In genomic region chr7:157138101-157138423, GRCh38 we compare ENCODE assay signal across 8 cellular contexts. TPM values are rescaled to one million over a fixed set of nuclear protein-coding genes. Genes with fewer than 3 reads are reported as not detected.
DNase-seq lines count a peak whose midpoint lies in the region; ATAC-seq and TF ChIP-seq lines count a peak whose summit lies in the region.

No MANE protein-coding gene starts in this region.

- H3K9me3 ChIP-seq in Peyer's patch = no peaks in the 10 kb centered on the region
- no peaks in the 10 kb centered on the region for H3K9me3 ChIP-seq in esophagus squamous epithelium
- no peaks in the 10 kb centered on the region for H3K9me3 ChIP-seq in psoas muscle

- TF ChIP-seq POLR2A in Peyer's patch (IDR thresholded peaks at IDR 0.05) (no peak), esophagus squamous epithelium (IDR thresholded peaks at IDR 0.05) (no peak)

- no peak for TF ChIP-seq CTCF in Peyer's patch (IDR thresholded peaks at IDR 0.05)
- no peak for TF ChIP-seq CTCF in esophagus squamous epithelium (IDR thresholded peaks at IDR 0.05)
- TF ChIP-seq CTCF in psoas muscle (IDR thresholded peaks at IDR 0.05) = no peak

- H3K4me1 ChIP-seq in Peyer's patch = peaks cover 4 to 22% (median 13%) of the 10 kb centered on the region in 4 donors
- H3K4me1 ChIP-seq in esophagus squamous epithelium = peaks cover 13 to 50% (median 21%) of the 10 kb centered on the region in 3 donors
- peaks cover 27% of the 10 kb centered on the region for H3K4me1 ChIP-seq in psoas muscle

- H3K36me3 ChIP-seq in Peyer's patch = peaks cover 0 to 10% (median 0%) of the 10 kb centered on the region in 3 donors
- H3K36me3 ChIP-seq in esophagus squamous epithelium = peaks cover 0 to 23% (median 10%) of the 10 kb centered on the region in 3 donors
- peaks cover 0 to 4% of the 10 kb centered on the region in 2 donors for H3K36me3 ChIP-seq in psoas muscle (ENCODE audit: insufficient read depth in 1 of 2, low read depth in 1 of 2)

- WGBS in esophagus squamous epithelium, 2 donors = 21% methylated on average over 5 of the region's 5 CpGs
- 26 to 35% (median 33%) methylated on average over 5 of the region's 5 CpGs for WGBS in psoas muscle, 3 donors

- ATAC-seq in psoas muscle (no peak), GM18511 (IDR thresholded peaks at IDR 0.05; ENCODE audit: unreplicated experiment) (no peak)

- DNase-seq in Peyer's patch = no peak
- no peak for DNase-seq in esophagus squamous epithelium (lab: John Stamatoyannopoulos, UW)
- DNase-seq in psoas muscle = no peak
- no peak for DNase-seq in EL
- DNase-seq in ACHN = no peak
- no peak for DNase-seq in D341Med (ENCODE audit: low spot score)

- peak overlapping the region; percentile 69 for H3K4me3 ChIP-seq in GM08714 (ENCODE audit: low read length)
- peak overlapping the region; percentile 57 to 96 (median 80) for H3K4me3 ChIP-seq in Peyer's patch
- peak overlapping the region; percentile 56 to 85 (median 82) for H3K4me3 ChIP-seq in esophagus squamous epithelium
- peak overlapping the region; percentile 91 for H3K4me3 ChIP-seq in psoas muscle

- H3K27me3 ChIP-seq in Peyer's patch = no peaks in the 10 kb centered on the region
- H3K27me3 ChIP-seq in esophagus squamous epithelium = peaks cover 0 to 3% (median 0%) of the 10 kb centered on the region in 4 donors
- no peaks in the 10 kb centered on the region for H3K27me3 ChIP-seq in psoas muscle (ENCODE audit: insufficient read depth in 3 of 3, low read length in 2 of 3)

- in situ Hi-C loops in ACHN (cut with HindIII; ENCODE audit: low pct_ligation_motif_present, low pct_unique_long_range_greater_than_20kb, low sequenced_read_pairs) = no loop called here

- H3K27ac ChIP-seq in Peyer's patch = peak overlapping the region; percentile 94 to 100 (median 96)
- peak overlapping the region; percentile 87 to 99 (median 94) for H3K27ac ChIP-seq in esophagus squamous epithelium
- H3K27ac ChIP-seq in psoas muscle = peak overlapping the region; percentile 89

- intact Hi-C loops in esophagus squamous epithelium (cut with DNase I) = no loop called here
- intact Hi-C loops in psoas muscle (cut with DNase I) = no loop called here

RNA-seq across cellular contexts. Expression of gene UBE3C, which starts 0.7 kb away (rescaled TPM):
- 100 to 1,000 TPM in 3 of 4 donors, 10 to 100 TPM in 1; 76.4 to 106 (median 101) TPM for total RNA-seq in Peyer's patch
- total RNA-seq in esophagus squamous epithelium = 100 to 1,000 TPM in 1 of 4 donors, 10 to 100 TPM in 3; 52.2 to 101 (median 68.3) TPM
- 10 to 100 TPM; 51.7 to 69.7 (median 60.5) TPM for total RNA-seq in psoas muscle
- 10 to 100 TPM; 31.9 to 94.2 (median 45.1) TPM for polyA plus RNA-seq in psoas muscle
